In the genomic region with DNA sequence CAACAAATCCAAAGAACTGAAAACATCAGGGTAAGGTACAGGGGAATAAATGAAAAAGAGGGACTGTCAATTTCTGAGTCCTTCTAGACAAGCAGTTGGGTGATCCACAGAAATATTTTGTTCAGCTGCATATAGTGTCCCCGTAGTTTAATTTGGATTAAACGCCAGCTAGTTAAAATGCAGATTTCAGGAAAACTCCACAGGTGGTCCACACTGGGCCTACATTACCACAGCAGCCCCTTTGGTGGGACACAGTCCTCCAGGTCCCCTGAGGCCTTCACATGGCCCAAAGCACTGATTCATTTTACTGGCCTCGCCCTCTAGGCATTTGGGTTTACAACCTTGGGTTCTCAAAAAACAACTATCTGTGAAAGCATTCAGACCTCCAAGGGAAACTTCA, we compare ENCODE assay signal across 1 cellular context.
TF ChIP-seq lines count a peak whose summit lies in the region.

No MANE protein-coding gene starts in this region.

TF ChIP-seq in IMR-90, 13 proteins besides CTCF, POLR2A, EP300 and RAD21 (continued from another document):
- TF ChIP-seq, protein P1, sequence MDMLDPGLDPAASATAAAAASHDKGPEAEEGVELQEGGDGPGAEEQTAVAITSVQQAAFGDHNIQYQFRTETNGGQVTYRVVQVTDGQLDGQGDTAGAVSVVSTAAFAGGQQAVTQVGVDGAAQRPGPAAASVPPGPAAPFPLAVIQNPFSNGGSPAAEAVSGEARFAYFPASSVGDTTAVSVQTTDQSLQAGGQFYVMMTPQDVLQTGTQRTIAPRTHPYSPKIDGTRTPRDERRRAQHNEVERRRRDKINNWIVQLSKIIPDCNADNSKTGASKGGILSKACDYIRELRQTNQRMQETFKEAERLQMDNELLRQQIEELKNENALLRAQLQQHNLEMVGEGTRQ (IDR thresholded peaks at IDR 0.05; ENCODE audit: low read depth, low read length), result no peak
- no peak for TF ChIP-seq RFX5 (IDR thresholded peaks at IDR 0.05; ENCODE audit: low read depth, low read length)
- TF ChIP-seq RCOR1 (IDR thresholded peaks at IDR 0.05; ENCODE audit: insufficient replicate concordance, low read length), result no peak
- TF ChIP-seq ELK1 (IDR thresholded peaks at IDR 0.05; ENCODE audit: borderline replicate concordance, low read depth, low read length), result no peak
- no peak for TF ChIP-seq CHD1 (IDR thresholded peaks at IDR 0.05; ENCODE audit: low read depth, low read length)
